In genomic region chr6:144302701-144303351, GRCh38 we compare ENCODE assay signal across 27 cellular contexts. TPM values are rescaled to one million over a fixed set of nuclear protein-coding genes. Genes with fewer than 3 reads are reported as not detected.
DNase-seq lines count a peak whose midpoint lies in the region; ATAC-seq and TF ChIP-seq lines count a peak whose summit lies in the region.
"Had no signal": no experiment of that assay in that cellular context is flagged by ENCODE, and none has a peak within 500 bp of the region (broad histone marks: within the 10 kb centered on the region; RNA-seq: fewer than 3 reads in every experiment).

No MANE protein-coding gene starts in this region.

- peaks cover 82% of the 10 kb centered on the region for H3K79me2 ChIP-seq in hepatocyte

- H3K18ac ChIP-seq in mesenchymal stem cell (ENCODE audit: low read depth in 1 of 2, low read length in 2 of 2) = no peak overlapping the region

- 98% methylated on average over 4 of the region's 4 CpGs for WGBS in mesenchymal stem cell
- WGBS in hepatocyte (ENCODE audit: low lambda C conversion rate, missing lambda C conversion rate) = 69% methylated on average over 4 of the region's 4 CpGs
- 93% methylated on average over 4 of the region's 4 CpGs for WGBS in sigmoid colon, 2 donors

- no peak overlapping the region for H2BK15ac ChIP-seq in mesenchymal stem cell (ENCODE audit: low read depth, poor library complexity, severe bottlenecking)

- peaks cover 21% of the 10 kb centered on the region for H3K79me1 ChIP-seq in mesenchymal stem cell (replicated peaks; ENCODE audit: low read length, poor library complexity, severe bottlenecking)

- in situ Hi-C loops in GM13977 (cut with MboI; ENCODE audit: low pct_unique_long_range_greater_than_20kb, low sequenced_read_pairs, unreplicated experiment) = no loop called here

- H3K4ac ChIP-seq in mesenchymal stem cell (ENCODE audit: low read depth in 1 of 2, low read length in 2 of 2) = no peak overlapping the region

- H3K9me3 Mint-ChIP-seq in HFFc6 = peaks cover under 1% of the 10 kb centered on the region; the same call in 1 of the 2 replicates
- no peaks in the 10 kb centered on the region for H3K9me3 Mint-ChIP-seq in central memory CD8-positive, alpha-beta T cell
- H3K9me3 Mint-ChIP-seq: activated B cell treated with CpG ODN at 0.5 μM for 24 hours; activated CD4-positive, alpha-beta memory T cell treated with anti-CD3 and anti-CD28 coated beads, Interleukin-2, amount 10 ng/mL, durations not matched to agents 7 days and 5 days; dendritic cell treated with granulocyte-macrophage colony-stimulating factor and Interleukin-4, amounts not matched to agents 40 ng/mL and 50 ng/mL, for 4 days had no signal

- TF ChIP-seq CTCF in AG10803 (conservative IDR thresholded peaks at IDR 0.05; ENCODE audit: low read length) (no peak), HFFc6 (IDR thresholded peaks at IDR 0.05) (no peak), hepatocyte (IDR thresholded peaks at IDR 0.05; ENCODE audit: poor library complexity) (no peak), sigmoid colon (IDR thresholded peaks at IDR 0.05) (no peak), GM13977 (IDR thresholded peaks at IDR 0.05; ENCODE audit: extremely low read depth, insufficient read depth, missing control alignments) (no peak)

- H2BK120ac ChIP-seq in mesenchymal stem cell (ENCODE audit: low read depth, low read length) = no peak overlapping the region

- H4K91ac ChIP-seq in mesenchymal stem cell (ENCODE audit: low read length) = no peak overlapping the region

- H3K9ac ChIP-seq in mesenchymal stem cell (ENCODE audit: low read length) = no peak overlapping the region

- H2AFZ ChIP-seq in mesenchymal stem cell (ENCODE audit: low read depth, low read length) (no peak overlapping the region), hepatocyte (no peak overlapping the region)

- no peaks in the 10 kb centered on the region for H4K20me1 ChIP-seq in hepatocyte (ENCODE audit: insufficient read depth, poor library complexity, severe bottlenecking)

- no peak overlapping the region for H2BK12ac ChIP-seq in mesenchymal stem cell (ENCODE audit: low read length in 2 of 2)

- no peak for TF ChIP-seq POLR2A in sigmoid colon (IDR thresholded peaks at IDR 0.05)

- H3K36me3 ChIP-seq in mesenchymal stem cell (ENCODE audit: control insufficient read depth in 1 of 2, insufficient read depth in 2 of 2, low read depth in 1 of 2, low read length in 2 of 2) (peaks cover 6 to 18% of the 10 kb centered on the region in 2 experiments), hepatocyte (replicated peaks; ENCODE audit: insufficient read depth, low read depth) (no peaks in the 10 kb centered on the region), sigmoid colon (no peaks in the 10 kb centered on the region)
- H3K36me3 ChIP-seq: BE2C, breast epithelium, thyroid gland had no signal

- H4K8ac ChIP-seq in mesenchymal stem cell (ENCODE audit: low read length) = no peak overlapping the region

- H2BK5ac ChIP-seq in mesenchymal stem cell (ENCODE audit: low read depth, low read length, poor library complexity, severe bottlenecking) = no peak overlapping the region

- H3K4me1 ChIP-seq in mesenchymal stem cell (ENCODE audit: control insufficient read depth, insufficient read depth, low read depth, low read length) = peaks cover 9% of the 10 kb centered on the region
- peaks cover 6% of the 10 kb centered on the region for H3K4me1 ChIP-seq in hepatocyte (ENCODE audit: insufficient read depth)
- H3K4me1 ChIP-seq in sigmoid colon = peaks cover 0 to 2% (median 0%) of the 10 kb centered on the region in 4 donors
- H3K4me1 ChIP-seq: BE2C, breast epithelium had no signal

- peak; percentile 40 for DNase-seq in AG10803 (ENCODE audit: low read depth)
- peak; percentile 45 for DNase-seq in HFFc6
- DNase-seq in central memory CD8-positive, alpha-beta T cell (ENCODE audit: low spot score in 2 of 2) = no peak
- no peak for DNase-seq in mesenchymal stem cell
- no peak for DNase-seq in hepatocyte (ENCODE audit: low spot score)
- DNase-seq in sigmoid colon = no peak
- no peak for DNase-seq in GM13977 (ENCODE audit: low spot score)
- no peak for DNase-seq in cerebellum (ENCODE audit: low spot score)
- DNase-seq: activated B cell treated with CpG ODN at 0.5 μM for 24 hours; activated CD4-positive, alpha-beta memory T cell treated with anti-CD3 and anti-CD28 coated beads, Interleukin-2, amount 10 ng/mL, durations not matched to agents 7 days and 5 days; activated effector memory CD4-positive, alpha-beta T cell treated with anti-CD3 and anti-CD28 coated beads, Interleukin-2, amount 50 U/mL, for 16 hours; BE2C; HCEC 1CT; heart right ventricle; KBM-7; MM.1S; NCI-H1436; NCI-H2171; NCI-H69; RPMI8226; stimulated activated CD4-positive, alpha-beta T cell treated with anti-CD3 and anti-CD28 coated beads, Interleukin-4, amount 100 ng/mL, for 1 hour; stimulated activated naive CD8-positive, alpha-beta T cell treated with anti-CD3 and anti-CD28 coated beads, Interleukin-15, Interleukin-2, amounts not matched to agents 100 U/mL and 50 U/mL, for 24 hours; thyroid gland had no signal

- no peak overlapping the region; the same call in 1 of the 2 replicates for H3K4me3 Mint-ChIP-seq in HFFc6
- H3K4me3 Mint-ChIP-seq in central memory CD8-positive, alpha-beta T cell = peak overlapping the region; percentile 30
- H3K4me3 Mint-ChIP-seq: activated B cell treated with CpG ODN at 0.5 μM for 24 hours; activated CD4-positive, alpha-beta memory T cell treated with anti-CD3 and anti-CD28 coated beads, Interleukin-2, amount 10 ng/mL, durations not matched to agents 7 days and 5 days; dendritic cell treated with granulocyte-macrophage colony-stimulating factor and Interleukin-4, amounts not matched to agents 40 ng/mL and 50 ng/mL, for 4 days had no signal

- H3K4me1 Mint-ChIP-seq in HFFc6 (ENCODE audit: low read depth) = peaks cover 55% of the 10 kb centered on the region
- H3K4me1 Mint-ChIP-seq in central memory CD8-positive, alpha-beta T cell = peaks cover 43% of the 10 kb centered on the region

- H3K9me2 ChIP-seq in hepatocyte (replicated peaks; ENCODE audit: insufficient read depth) = no peaks in the 10 kb centered on the region

- H3K9me3 ChIP-seq in mesenchymal stem cell (ENCODE audit: control insufficient read depth, low read length) (no peaks in the 10 kb centered on the region), hepatocyte (ENCODE audit: low read depth) (no peaks in the 10 kb centered on the region), sigmoid colon (no peaks in the 10 kb centered on the region)
- H3K9me3 ChIP-seq: BE2C, breast epithelium, heart right ventricle, thyroid gland had no signal

- no peak overlapping the region for H3K14ac ChIP-seq in mesenchymal stem cell (ENCODE audit: low read length in 2 of 2)

- TF ChIP-seq EP300 in sigmoid colon (IDR thresholded peaks at IDR 0.05) = no peak

- H3K27me3 ChIP-seq in mesenchymal stem cell (ENCODE audit: control insufficient read depth in 1 of 2, insufficient read depth in 1 of 2, low read length in 2 of 2) = no peaks in the 10 kb centered on the region
- H3K27me3 ChIP-seq in hepatocyte = no peaks in the 10 kb centered on the region
- no peaks in the 10 kb centered on the region for H3K27me3 ChIP-seq in sigmoid colon
- H3K27me3 ChIP-seq: breast epithelium, heart right ventricle, thyroid gland had no signal

- H3K27ac ChIP-seq in mesenchymal stem cell (ENCODE audit: low read length, poor library complexity, severe bottlenecking) (no peak overlapping the region), hepatocyte (no peak overlapping the region), sigmoid colon (no peak overlapping the region)
- H3K27ac ChIP-seq: breast epithelium, heart right ventricle, SK-N-MC, thyroid gland had no signal

- H2AK5ac ChIP-seq in mesenchymal stem cell (ENCODE audit: low read length, severe bottlenecking) = peak overlapping the region; percentile 31

- peaks cover 1% of the 10 kb centered on the region; the same call in 1 of the 2 replicates for H3K27me3 Mint-ChIP-seq in HFFc6 (ENCODE audit: insufficient read depth)
- H3K27me3 Mint-ChIP-seq in central memory CD8-positive, alpha-beta T cell = no peaks in the 10 kb centered on the region
- H3K27me3 Mint-ChIP-seq: dendritic cell treated with granulocyte-macrophage colony-stimulating factor and Interleukin-4, amounts not matched to agents 40 ng/mL and 50 ng/mL, for 4 days had no signal

- no peak overlapping the region for H3K23ac ChIP-seq in mesenchymal stem cell (ENCODE audit: low read length in 2 of 2)

- intact Hi-C loops in sigmoid colon (cut with DNase I) = no loop called here

- peaks cover 34% of the 10 kb centered on the region for H3K36me3 Mint-ChIP-seq in HFFc6 (ENCODE audit: low read depth)
- H3K36me3 Mint-ChIP-seq in central memory CD8-positive, alpha-beta T cell (ENCODE audit: insufficient read depth) = peaks cover 3% of the 10 kb centered on the region

- H3K4me3 ChIP-seq in AG10803 (ENCODE audit: low read length) (no peak overlapping the region), mesenchymal stem cell (ENCODE audit: insufficient read depth in 1 of 2, low read depth in 1 of 2, low read length in 2 of 2) (no peak overlapping the region), hepatocyte (no peak overlapping the region), sigmoid colon (no peak overlapping the region)
- H3K4me3 ChIP-seq: breast epithelium, heart right ventricle, SK-N-MC, smooth muscle cell, thyroid gland had no signal

- H3K27ac Mint-ChIP-seq in HFFc6 = peak overlapping the region; percentile 63
- H3K27ac Mint-ChIP-seq in central memory CD8-positive, alpha-beta T cell (ENCODE audit: low read depth) = peak overlapping the region; percentile 11
- H3K27ac Mint-ChIP-seq: activated B cell treated with CpG ODN at 0.5 μM for 24 hours; activated CD4-positive, alpha-beta memory T cell treated with anti-CD3 and anti-CD28 coated beads, Interleukin-2, amount 10 ng/mL, durations not matched to agents 7 days and 5 days; dendritic cell treated with granulocyte-macrophage colony-stimulating factor and Interleukin-4, amounts not matched to agents 40 ng/mL and 50 ng/mL, for 4 days had no signal

- ATAC-seq in central memory CD8-positive, alpha-beta T cell (replicated peaks; ENCODE audit: extremely low read depth, poor library complexity, severe bottlenecking) = peak; percentile 25
- ATAC-seq: heart right ventricle; stimulated activated naive CD8-positive, alpha-beta T cell treated with anti-CD3 and anti-CD28 coated beads, Interleukin-15, Interleukin-2, amounts not matched to agents 100 U/mL and 50 U/mL, for 24 hours had no signal

- H3K4me2 ChIP-seq in mesenchymal stem cell (ENCODE audit: low read length, poor library complexity, severe bottlenecking) (no peak overlapping the region), hepatocyte (no peak overlapping the region)
- H3K4me2 ChIP-seq: smooth muscle cell had no signal

RNA-seq across cellular contexts. Expression of gene UTRN, which starts 17.7 kb away (rescaled TPM):
- total RNA-seq in HFFc6 (2021; fragmentation: NEBNext Ultra II Directional; extraction: Animal tissue kit (Norgen Biotek cat#: 25700)) = 100 to 1,000 TPM in 5 of 6 experiments, 10 to 100 TPM in 1; 99.6 to 116 (median 109) TPM
- 14.5 TPM for polyA plus RNA-seq in mesenchymal stem cell (2013, experiment 1 of 2)
- polyA plus RNA-seq in mesenchymal stem cell (2013, experiment 2 of 2) = 12.9 TPM
- 86.5 and 112 TPM in 2 replicates for total RNA-seq in hepatocyte
- 33.1 and 54.0 TPM in 2 replicates for polyA plus RNA-seq in hepatocyte
- total RNA-seq in sigmoid colon = 100 to 1,000 TPM in 2 of 4 donors, 10 to 100 TPM in 2; 36.2 to 143 (median 112) TPM
- 10 to 100 TPM in 2 of 3 donors, 1 to 10 TPM in 1; 9.0 to 36.7 (median 13.4) TPM for polyA plus RNA-seq in sigmoid colon
- total RNA-seq in cerebellum = 53.7 TPM

Comparison
In these comparisons a context has a peak if more than half of its experiments do, and no peak if none do; other contexts are left out.
1. DNase-seq: peak in AG10803 (single experiment) and HFFc6 (single experiment); none in central memory CD8-positive, alpha-beta T cell (0 of 2), mesenchymal stem cell (single experiment), hepatocyte (single experiment), sigmoid colon (single experiment), GM13977 (single experiment) and cerebellum (single experiment).